In genomic region chr17:51778842-51779241, GRCh38 we compare ENCODE assay signal across 23 cellular contexts.
"Had no signal": no experiment of that assay in that cellular context is flagged by ENCODE, and none has a peak within 500 bp of the region (broad histone marks: within the 10 kb centered on the region; RNA-seq: fewer than 3 reads in every experiment).

No MANE protein-coding gene starts in this region.

- H3K27ac Mint-ChIP-seq: nephron; neural progenitor cell; progenitor cell of endocrine pancreas; stimulated activated effector memory CD8-positive, alpha-beta T cell treated with anti-CD3 and anti-CD28 coated beads, Interleukin-12 subunit alpha, Interleukin-12 subunit beta, amount 100 ng/mL, for 72 hours; stimulated activated naive B cell treated with anti-CD40 and anti-IgM and Interleukin-4, amounts not matched to agents 10 μg/mL and 1 μg/mL and 100 μg/mL, for 72 hours; stimulated activated naive CD8-positive, alpha-beta T cell treated with anti-CD3 and anti-CD28 coated beads, Interleukin-15, Interleukin-2, amounts not matched to agents 100 ng/mL and 50 ng/mL, for 24 hours had no signal

- H3K9me3 Mint-ChIP-seq: neural progenitor cell; stimulated activated effector memory CD8-positive, alpha-beta T cell treated with anti-CD3 and anti-CD28 coated beads, Interleukin-12 subunit alpha, Interleukin-12 subunit beta, amount 100 ng/mL, for 72 hours; stimulated activated naive CD8-positive, alpha-beta T cell treated with anti-CD3 and anti-CD28 coated beads, Interleukin-15, Interleukin-2, amounts not matched to agents 100 ng/mL and 50 ng/mL, for 24 hours had no signal

- H3K27me3 Mint-ChIP-seq: stimulated activated naive CD8-positive, alpha-beta T cell treated with anti-CD3 and anti-CD28 coated beads, Interleukin-15, Interleukin-2, amounts not matched to agents 100 ng/mL and 50 ng/mL, for 24 hours had no signal

- ATAC-seq: psoas muscle; right cardiac atrium; right lobe of liver; stimulated activated effector memory CD8-positive, alpha-beta T cell treated with anti-CD3 and anti-CD28 coated beads, Interleukin-12 subunit alpha, Interleukin-12 subunit beta, amount 100 ng/mL, for 72 hours; stimulated activated naive B cell treated with anti-CD40 and anti-IgM and Interleukin-4, amounts not matched to agents 10 μg/mL and 1 μg/mL and 100 μg/mL, for 72 hours had no signal

- H3K36me3 Mint-ChIP-seq: neural progenitor cell; stimulated activated effector memory CD8-positive, alpha-beta T cell treated with anti-CD3 and anti-CD28 coated beads, Interleukin-12 subunit alpha, Interleukin-12 subunit beta, amount 100 ng/mL, for 72 hours; stimulated activated naive B cell treated with anti-CD40 and anti-IgM and Interleukin-4, amounts not matched to agents 10 μg/mL and 1 μg/mL and 100 μg/mL, for 72 hours had no signal

- H3K4me3 Mint-ChIP-seq: nephron; neural progenitor cell; stimulated activated effector memory CD8-positive, alpha-beta T cell treated with anti-CD3 and anti-CD28 coated beads, Interleukin-12 subunit alpha, Interleukin-12 subunit beta, amount 100 ng/mL, for 72 hours; stimulated activated naive B cell treated with anti-CD40 and anti-IgM and Interleukin-4, amounts not matched to agents 10 μg/mL and 1 μg/mL and 100 μg/mL, for 72 hours; stimulated activated naive CD8-positive, alpha-beta T cell treated with anti-CD3 and anti-CD28 coated beads, Interleukin-15, Interleukin-2, amounts not matched to agents 100 ng/mL and 50 ng/mL, for 24 hours had no signal

- DNase-seq: occipital lobe; ovary; posterior cingulate gyrus; psoas muscle; right cardiac atrium; right lobe of liver; sigmoid colon; small intestine; stimulated activated CD4-positive, alpha-beta T cell treated with anti-CD3 and anti-CD28 coated beads, Interleukin-15, amount 100 ng/mL, for 24 hours; stimulated activated CD4-positive, alpha-beta T cell treated with anti-CD3 and anti-CD28 coated beads, Interleukin-2, amount 100 ng/mL, for 24 hours; stimulated activated CD4-positive, alpha-beta T cell treated with anti-CD3 and anti-CD28 coated beads, Interleukin-2, amount 100 ng/mL, for 48 hours; stimulated activated CD4-positive, alpha-beta T cell treated with anti-CD3 and anti-CD28 coated beads, Interleukin-4, amount 100 ng/mL, for 24 hours; stimulated activated naive B cell treated with anti-CD40 and anti-IgM and Interleukin-4, amounts not matched to agents 10 μg/mL and 1 μg/mL and 100 μg/mL, for 72 hours; stimulated activated naive CD4-positive, alpha-beta T cell treated with Interleukin-2 at 50 U/mL for 16 hours; stomach; thyroid gland; trophoblast cell; upper lobe of left lung had no signal

- H3K4me1 Mint-ChIP-seq: nephron; neural progenitor cell; stimulated activated effector memory CD8-positive, alpha-beta T cell treated with anti-CD3 and anti-CD28 coated beads, Interleukin-12 subunit alpha, Interleukin-12 subunit beta, amount 100 ng/mL, for 72 hours; stimulated activated naive B cell treated with anti-CD40 and anti-IgM and Interleukin-4, amounts not matched to agents 10 μg/mL and 1 μg/mL and 100 μg/mL, for 72 hours had no signal
